In genomic region chr9:101131326-101131725, GRCh38 we compare ENCODE assay signal across 24 cellular contexts.
DNase-seq lines count a peak whose midpoint lies in the region; ATAC-seq and TF ChIP-seq lines count a peak whose summit lies in the region.
"Had no signal": no experiment of that assay in that cellular context is flagged by ENCODE, and none has a peak within 500 bp of the region (broad histone marks: within the 10 kb centered on the region; RNA-seq: fewer than 3 reads in every experiment).

No MANE protein-coding gene starts in this region.

- ATAC-seq in WTC11 = peak; percentile 78
- ATAC-seq in HG02588 (IDR thresholded peaks at IDR 0.05; ENCODE audit: unreplicated experiment) = no peak

- H3K4ac ChIP-seq in mesendoderm (ENCODE audit: low read depth, low read length) = no peak overlapping the region

- TF ChIP-seq CTCF in WTC11 (IDR thresholded peaks at IDR 0.05) (no peak), endodermal cell (conservative IDR thresholded peaks at IDR 0.05) (no peak)

- POLR2A ChIA-PET in WTC11 (lab: Charles Lee) = no interaction called here

- peaks cover 18% of the 10 kb centered on the region for H3K4me1 Mint-ChIP-seq in WTC11
- peaks cover 48% of the 10 kb centered on the region for H3K4me1 Mint-ChIP-seq in endodermal cell
- H3K4me1 Mint-ChIP-seq: CD14-positive monocyte; CD4-positive, alpha-beta memory T cell; CD4-positive, CD25-positive, alpha-beta regulatory T cell; CD8-positive, alpha-beta memory T cell had no signal

- H3K79me2 ChIP-seq in mesendoderm (ENCODE audit: control insufficient read depth, insufficient read depth, low read length) = no peaks in the 10 kb centered on the region

- no peak overlapping the region for H3K4me3 Mint-ChIP-seq in WTC11
- peak overlapping the region; percentile 12 for H3K4me3 Mint-ChIP-seq in endodermal cell
- H3K4me3 Mint-ChIP-seq: CD14-positive monocyte; CD4-positive, alpha-beta memory T cell; CD4-positive, CD25-positive, alpha-beta regulatory T cell; CD8-positive, alpha-beta memory T cell had no signal

- no peak overlapping the region for H3K27ac Mint-ChIP-seq in WTC11
- peak overlapping the region; percentile 77 for H3K27ac Mint-ChIP-seq in endodermal cell
- H3K27ac Mint-ChIP-seq: CD14-positive monocyte; CD4-positive, alpha-beta memory T cell; CD4-positive, CD25-positive, alpha-beta regulatory T cell; CD8-positive, alpha-beta memory T cell had no signal

- H2AK5ac ChIP-seq in mesendoderm (ENCODE audit: low read length) = no peak overlapping the region

- H3K4me2 ChIP-seq in mesendoderm (ENCODE audit: low read length) = no peak overlapping the region
- H3K4me2 ChIP-seq: BLaER1 had no signal

- no peak overlapping the region for H2BK120ac ChIP-seq in mesendoderm (ENCODE audit: low read depth, low read length)

- H4K8ac ChIP-seq in mesendoderm (ENCODE audit: low read depth, low read length) = no peak overlapping the region

- H3K9me3 Mint-ChIP-seq in WTC11 = peaks cover 25% of the 10 kb centered on the region
- peaks cover 30% of the 10 kb centered on the region for H3K9me3 Mint-ChIP-seq in endodermal cell
- H3K9me3 Mint-ChIP-seq: CD4-positive, CD25-positive, alpha-beta regulatory T cell had no signal

- no peak overlapping the region for H2BK5ac ChIP-seq in mesendoderm (ENCODE audit: low read length)

- H3K27me3 ChIP-seq in endodermal cell (ENCODE audit: control insufficient read depth, insufficient read depth, low read length, poor library complexity, severe bottlenecking) (peaks cover 61% of the 10 kb centered on the region), mesendoderm (ENCODE audit: insufficient read depth, low read length, poor library complexity) (peaks cover 2% of the 10 kb centered on the region)
- H3K27me3 ChIP-seq: BE2C, BLaER1 had no signal

- H3K9ac ChIP-seq in endodermal cell (ENCODE audit: extremely low read depth, low read length, poor library complexity, severe bottlenecking) (no peak overlapping the region), mesendoderm (ENCODE audit: low read length) (no peak overlapping the region)
- H3K9ac ChIP-seq: BLaER1 had no signal

- CTCF ChIA-PET in WTC11 (lab: Charles Lee) = interaction anchor here (0.8 to 2.5 kb wide), 3 partner anchors 12 to 180 kb away, joined by 3 to 12 read pairs (median 7); no protein-coding TSS in a partner anchor

- no peak for DNase-seq in WTC11 (ENCODE audit: low spot score)
- peak; percentile 68 for DNase-seq in endodermal cell
- DNase-seq in mesendoderm = peak; percentile 39
- DNase-seq in OCI-M1 (lab: John Stamatoyannopoulos, UW) = no peak
- DNase-seq in inferior parietal cortex (ENCODE audit: extremely low spot score) = no peak
- DNase-seq in NCI-H146 treated with DMSO at 0.1 percent for 48 hours (lab: John Stamatoyannopoulos, UW; ENCODE audit: unreplicated experiment) = no peak
- DNase-seq: 8988T; ACHN; BE2C; C1 segment of cervical spinal cord; CD4-positive, alpha-beta memory T cell; CD4-positive, CD25-positive, alpha-beta regulatory T cell; CD8-positive, alpha-beta memory T cell; COR-L47; DMS 273 treated with DMSO at 0.1 percent for 48 hours; DMS153; DMS53; DMS79; DND-41; EL; GDM1 had no signal

- no peaks in the 10 kb centered on the region for H3K79me1 ChIP-seq in mesendoderm (ENCODE audit: low read length)

- H3K18ac ChIP-seq in mesendoderm (ENCODE audit: low read length) = no peak overlapping the region

- H2BK15ac ChIP-seq in mesendoderm (replicated peaks; ENCODE audit: low read depth) = no peak overlapping the region

- H3K56ac ChIP-seq in mesendoderm (ENCODE audit: low read length) = no peak overlapping the region

- no peak overlapping the region for H4K5ac ChIP-seq in mesendoderm (ENCODE audit: low read length)

- H3K9me3 ChIP-seq in endodermal cell (ENCODE audit: control insufficient read depth, low read length) = peaks cover 29% of the 10 kb centered on the region
- H3K9me3 ChIP-seq: BE2C had no signal

- WGBS in endodermal cell (ENCODE audit: insufficient coverage in 1 of 2, insufficient read length in 1 of 2), 2 experiments = 47 to 66% methylated on average over 3 to 5 of the region's 5 CpGs
- no CpG with 5 or more reads among the region's 5 CpGs for WGBS in mesendoderm (ENCODE audit: extremely low coverage, insufficient coverage, low lambda C conversion rate)

- peaks cover 15% of the 10 kb centered on the region for H3K36me3 Mint-ChIP-seq in WTC11
- H3K36me3 Mint-ChIP-seq in endodermal cell (ENCODE audit: low read depth) = peaks cover 18% of the 10 kb centered on the region
- H3K36me3 Mint-ChIP-seq: CD14-positive monocyte; CD4-positive, alpha-beta memory T cell; CD4-positive, CD25-positive, alpha-beta regulatory T cell; CD8-positive, alpha-beta memory T cell had no signal

- H3K4me3 ChIP-seq in endodermal cell (ENCODE audit: low read length) = peak overlapping the region; percentile 16
- no peak overlapping the region for H3K4me3 ChIP-seq in mesendoderm (ENCODE audit: low read length)
- H3K4me3 ChIP-seq: BLaER1 had no signal

- H3K36me3 ChIP-seq in endodermal cell (ENCODE audit: control insufficient read depth, insufficient read depth, low read length) (no peaks in the 10 kb centered on the region), mesendoderm (ENCODE audit: control insufficient read depth, insufficient read depth, low read length) (no peaks in the 10 kb centered on the region)
- H3K36me3 ChIP-seq: BE2C, BLaER1 had no signal

- H3K27ac ChIP-seq in endodermal cell (ENCODE audit: low read depth, low read length) = no peak overlapping the region
- no peak overlapping the region for H3K27ac ChIP-seq in mesendoderm (ENCODE audit: low read depth, low read length)
- H3K27ac ChIP-seq: BLaER1 had no signal

- H3K4me1 ChIP-seq in endodermal cell (ENCODE audit: control insufficient read depth, insufficient read depth, low read length) (peaks cover 3% of the 10 kb centered on the region), mesendoderm (ENCODE audit: control insufficient read depth, low read depth, low read length) (peaks cover 5% of the 10 kb centered on the region)
- H3K4me1 ChIP-seq: BE2C, BLaER1 had no signal

- no peaks in the 10 kb centered on the region; the same call in none of the 2 replicates for H3K27me3 Mint-ChIP-seq in WTC11 (ENCODE audit: low read depth)
- H3K27me3 Mint-ChIP-seq in endodermal cell (ENCODE audit: insufficient read depth) = peaks cover 25% of the 10 kb centered on the region
- H3K27me3 Mint-ChIP-seq: CD4-positive, CD25-positive, alpha-beta regulatory T cell; CD8-positive, alpha-beta memory T cell had no signal

- H3K23ac ChIP-seq in mesendoderm (ENCODE audit: low read length) = no peak overlapping the region

TF ChIP-seq in WTC11, 78 proteins besides CTCF, POLR2A, EP300 and RAD21:
- TF ChIP-seq, protein P1, sequence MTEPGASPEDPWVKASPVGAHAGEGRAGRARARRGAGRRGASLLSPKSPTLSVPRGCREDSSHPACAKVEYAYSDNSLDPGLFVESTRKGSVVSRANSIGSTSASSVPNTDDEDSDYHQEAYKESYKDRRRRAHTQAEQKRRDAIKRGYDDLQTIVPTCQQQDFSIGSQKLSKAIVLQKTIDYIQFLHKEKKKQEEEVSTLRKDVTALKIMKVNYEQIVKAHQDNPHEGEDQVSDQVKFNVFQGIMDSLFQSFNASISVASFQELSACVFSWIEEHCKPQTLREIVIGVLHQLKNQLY (CRISPR knock-in tag; IDR thresholded peaks at IDR 0.05) = no peak
- TF ChIP-seq CBFB (CRISPR knock-in tag; IDR thresholded peaks at IDR 0.05; ENCODE audit: low read depth) (no peak), RELA (CRISPR knock-in tag; IDR thresholded peaks at IDR 0.05; ENCODE audit: borderline replicate concordance) (no peak), AR (CRISPR knock-in tag; IDR thresholded peaks at IDR 0.05) (no peak), TCF7 (CRISPR knock-in tag; IDR thresholded peaks at IDR 0.05; ENCODE audit: low read depth) (no peak), NR2C2 (CRISPR knock-in tag; IDR thresholded peaks at IDR 0.05) (no peak), USF2 (CRISPR knock-in tag; IDR thresholded peaks at IDR 0.05) (no peak), NFATC4 (CRISPR knock-in tag; IDR thresholded peaks at IDR 0.05) (no peak)
TF ChIP-seq in WTC11: peak in this region for 0.

Comparison
In these comparisons a context has a peak if more than half of its experiments do, and no peak if none do; other contexts are left out.
1. DNase-seq: peak in endodermal cell (single experiment) and mesendoderm (single experiment); none in WTC11 (single experiment), OCI-M1 (single experiment), inferior parietal cortex (single experiment) and NCI-H146 treated with DMSO at 0.1 percent for 48 hours (single experiment).